Comparison of ENCODE assay signal across 11 cellular contexts in the genomic region with DNA sequence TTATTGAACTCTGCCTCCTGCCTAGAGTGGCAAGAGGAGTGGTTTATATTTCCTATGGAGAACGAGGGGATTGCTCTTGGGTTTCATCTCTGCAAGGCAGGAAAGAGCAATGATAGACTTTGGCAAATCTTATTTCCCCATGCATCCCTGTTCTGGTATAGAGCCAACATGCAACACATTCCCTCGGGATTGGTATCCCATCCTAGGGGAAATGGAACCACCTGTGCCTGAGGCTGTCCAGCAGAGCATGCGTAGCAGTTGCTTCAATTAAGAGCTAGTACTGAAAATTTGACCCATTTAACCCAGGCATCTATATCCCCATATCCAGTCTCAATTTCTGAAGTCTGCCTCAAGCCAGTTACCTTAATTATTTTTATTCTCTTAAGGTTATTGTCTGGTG.
"Had no signal": no experiment of that assay in that cellular context is flagged by ENCODE, and none has a peak within 500 bp of the region (broad histone marks: within the 10 kb centered on the region; RNA-seq: fewer than 3 reads in every experiment).

No MANE protein-coding gene starts in this region.

- DNase-seq: GM23248, GOT3, H7, H9, HCEC 1CT, HFFc6 had no signal

- H3K36me3 ChIP-seq: HAP-1 had no signal

- ATAC-seq: GM23338, HCT116 had no signal

- H3K4me1 ChIP-seq: HAP-1 had no signal

- FAIRE-seq: H1, H54 had no signal

- H3K4me3 ChIP-seq: GM23248, GM23338, HAP-1 had no signal

- H3K9me3 ChIP-seq: HAP-1 had no signal

- H3K27ac ChIP-seq: GM23248 had no signal
